In the genomic region with DNA sequence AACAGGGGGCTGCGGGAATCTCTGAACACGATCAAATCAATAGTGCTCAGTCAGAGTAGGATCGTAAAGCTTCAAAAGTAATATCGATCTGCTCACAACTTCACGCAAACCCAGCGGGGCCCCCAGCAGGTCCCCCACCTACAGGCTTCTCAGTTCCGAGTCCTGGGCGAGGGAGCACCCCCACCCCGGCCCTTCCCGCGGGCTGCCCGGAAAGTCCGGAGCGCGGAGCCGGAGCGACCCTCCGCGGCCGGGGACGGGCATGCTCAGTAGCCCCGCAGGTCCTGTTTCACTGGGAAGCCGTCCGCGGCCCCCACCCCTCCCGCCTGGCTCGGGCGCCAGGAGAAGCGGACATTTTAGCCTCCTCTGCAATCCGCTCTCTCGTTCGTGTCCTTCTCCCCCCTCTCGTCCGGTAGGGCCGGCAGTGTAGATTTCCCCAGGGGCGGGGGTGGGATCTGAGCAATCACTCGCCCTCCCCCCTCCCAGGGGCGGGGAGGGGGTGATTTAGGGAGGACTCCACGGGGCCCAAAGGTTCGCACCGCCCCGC, we compare ENCODE assay signal across 8 cellular contexts. TPM values are rescaled to one million over a fixed set of nuclear protein-coding genes. Genes with fewer than 3 reads are reported as not detected.
DNase-seq lines count a peak whose midpoint lies in the region; ATAC-seq lines count a peak whose summit lies in the region.

No MANE protein-coding gene starts in this region.

- intact Hi-C loops in Right ventricle myocardium inferior (cut with DNase I) = loop anchor here (1.0 to 10.0 kb wide), 4 partner anchors 43 to 371 kb away; a partner anchor contains a TSS

- peak; percentile 86 for DNase-seq in COLO829 (ENCODE audit: low spot score)
- DNase-seq in M059J (ENCODE audit: low read depth) = peak; percentile 80
- DNase-seq in SHP77 treated with DMSO at 0.1 percent for 48 hours (lab: John Stamatoyannopoulos, UW) = peak; percentile 52
- DNase-seq in Right ventricle myocardium inferior (ENCODE audit: missing footprints) = peak; percentile 92
- peak in 54 of 56 donors; percentile 49 to 89 (median 78) for DNase-seq in nucleus accumbens (lab: John Stamatoyannopoulos, UW)
- peak; percentile 87 for DNase-seq in ureter (ENCODE audit: low spot score)

- WGBS in adipose tissue, 3 donors = 0 to 1% (median 0%) methylated on average over 35 to 42 of the region's 42 CpGs

- H3K27ac ChIP-seq in adipose tissue (ENCODE audit: low read depth, low read length) = peak overlapping the region; percentile 91

- ATAC-seq in GM21526 (IDR thresholded peaks at IDR 0.05; ENCODE audit: low FRiP score, unreplicated experiment) = peak; percentile 13
- ATAC-seq in Right ventricle myocardium inferior = peak; percentile 75

RNA-seq across cellular contexts. Expression of a gene that starts 3.3 kb away (rescaled TPM):
- total RNA-seq in M059J (2014; rRNA removed; shearing (Covaris generic)) = 5.1 and 11.6 TPM in 2 replicates
- polyA plus RNA-seq in adipose tissue = 10 to 100 TPM in 2 of 3 donors, 1 to 10 TPM in 1; 8.0 to 21.1 (median 20.8) TPM
- 14.0 TPM for total RNA-seq in Right ventricle myocardium inferior
- total RNA-seq in ureter = 55.4 TPM

Comparison
In these comparisons a context has a peak if more than half of its experiments do, and no peak if none do; other contexts are left out.
1. Peak in every context shown above with its lines: DNase-seq, ATAC-seq and H3K27ac ChIP-seq.